Comparison of ENCODE assay signal across 8 cellular contexts in genomic region chr1:31764307-31765040, GRCh38. TPM values are rescaled to one million over a fixed set of nuclear protein-coding genes. Genes with fewer than 3 reads are reported as not detected.
A peak's percentile ranks its signal among the peaks of the same experiment; 100 is the strongest.
DNase-seq lines count a peak whose midpoint lies in the region; ATAC-seq and TF ChIP-seq lines count a peak whose summit lies in the region.

Gene ADGRB2 (minus strand): TSS chr1:31764340. CDS start chr1:31757221, 7,119 bp downstream.

- H3K27ac Mint-ChIP-seq in dendritic cell treated with granulocyte-macrophage colony-stimulating factor and Interleukin-4, amounts not matched to agents 40 ng/mL and 50 ng/mL, for 4 days: no peak within 1 kb of the TSS

- H3K27me3 ChIP-seq in SJCRH30 (peaks cover 32% of the 10 kb centered on the region), mucosa of rectum (ENCODE audit: control insufficient read depth in 2 of 2, insufficient read depth in 2 of 2, low read length in 2 of 2) (peaks cover 32 to 41% of the 10 kb centered on the region in 2 donors)

- no peaks in the 10 kb centered on the region for H3K36me3 Mint-ChIP-seq in dendritic cell treated with granulocyte-macrophage colony-stimulating factor and Interleukin-4, amounts not matched to agents 40 ng/mL and 50 ng/mL, for 4 days (ENCODE audit: low read depth)

- H3K4me3 ChIP-seq in SJCRH30 (peak within 1 kb of the TSS; percentile 56), mucosa of rectum (ENCODE audit: low read length in 2 of 2) (peak within 1 kb of the TSS; percentile 36 to 48)

- DNase-seq in GM10266 (ENCODE audit: extremely low spot score) (peak; percentile 64), SJCRH30 (no peak), SKM-1 (lab: John Stamatoyannopoulos, UW; ENCODE audit: unreplicated experiment) (no peak)

- H3K9me3 Mint-ChIP-seq in dendritic cell treated with granulocyte-macrophage colony-stimulating factor and Interleukin-4, amounts not matched to agents 40 ng/mL and 50 ng/mL, for 4 days: no peaks in the 10 kb centered on the region

- intact Hi-C loops in dendritic cell treated with granulocyte-macrophage colony-stimulating factor and Interleukin-4, amounts not matched to agents 40 ng/mL and 50 ng/mL, for 4 days (cut with micrococcal nuclease): loop anchor here (2.0 kb wide), 1 partner anchor 24 kb away; no protein-coding TSS in a partner anchor

- H3K36me3 ChIP-seq in SJCRH30 (no peaks in the 10 kb centered on the region), mucosa of rectum (ENCODE audit: control insufficient read depth in 2 of 2, insufficient read depth in 2 of 2, low read length in 2 of 2) (no peaks in the 10 kb centered on the region)

- TF ChIP-seq CTCF in 22Rv1 (IDR thresholded peaks at IDR 0.05) (peak; percentile 56), GM10266 (IDR thresholded peaks at IDR 0.05; ENCODE audit: control insufficient read depth, insufficient read depth, low read depth, missing control alignments) (no peak)

- H3K9ac ChIP-seq in mucosa of rectum (ENCODE audit: low read depth in 1 of 2, low read length in 2 of 2): no peak within 1 kb of the TSS

- peaks cover 88% of the 10 kb centered on the region for H3K27me3 Mint-ChIP-seq in dendritic cell treated with granulocyte-macrophage colony-stimulating factor and Interleukin-4, amounts not matched to agents 40 ng/mL and 50 ng/mL, for 4 days

- no peak for ATAC-seq in HG02870 (IDR thresholded peaks at IDR 0.05; ENCODE audit: unreplicated experiment)
- ATAC-seq in GM19395 (IDR thresholded peaks at IDR 0.05; ENCODE audit: unreplicated experiment): no peak

- H3K9me3 ChIP-seq in SJCRH30 (replicated peaks): no peaks in the 10 kb centered on the region
- no peaks in the 10 kb centered on the region for H3K9me3 ChIP-seq in mucosa of rectum (ENCODE audit: control insufficient read depth in 2 of 2, low read length in 2 of 2)

- H3K4me3 Mint-ChIP-seq in dendritic cell treated with granulocyte-macrophage colony-stimulating factor and Interleukin-4, amounts not matched to agents 40 ng/mL and 50 ng/mL, for 4 days: peak within 1 kb of the TSS; percentile 69

- H3K4me1 ChIP-seq in SJCRH30 (peaks cover 20% of the 10 kb centered on the region), mucosa of rectum (ENCODE audit: control insufficient read depth in 2 of 2, insufficient read depth in 2 of 2, low read length in 2 of 2) (peaks cover 18 to 24% of the 10 kb centered on the region in 2 donors)

- H3K4me1 Mint-ChIP-seq in dendritic cell treated with granulocyte-macrophage colony-stimulating factor and Interleukin-4, amounts not matched to agents 40 ng/mL and 50 ng/mL, for 4 days (ENCODE audit: low read depth): peaks cover 34% of the 10 kb centered on the region

- H3K27ac ChIP-seq in 22Rv1 (peak within 1 kb of the TSS; percentile 71), SJCRH30 (no peak within 1 kb of the TSS), mucosa of rectum (ENCODE audit: low read depth in 2 of 2, low read length in 2 of 2) (no peak within 1 kb of the TSS)

RNA-seq across cellular contexts. Expression of gene ADGRB2, which starts in this region (rescaled TPM):
- total RNA-seq in SJCRH30 (2014; rRNA removed; shearing (Covaris generic)): 0.73 and 1.1 TPM in 2 replicates
